ENCODE assay signal across 14 cellular contexts in genomic region chr22:19516378-19517170, GRCh38. TPM values are rescaled to one million over a fixed set of nuclear protein-coding genes. Genes with fewer than 3 reads are reported as not detected.
DNase-seq lines count a peak whose midpoint lies in the region; TF ChIP-seq lines count a peak whose summit lies in the region.
"Had no signal": no experiment of that assay in that cellular context is flagged by ENCODE, and none has a peak within 500 bp of the region (broad histone marks: within the 10 kb centered on the region; RNA-seq: fewer than 3 reads in every experiment).

No MANE protein-coding gene starts in this region.

- no peaks in the 10 kb centered on the region for H3K4me1 Mint-ChIP-seq in endodermal cell
- H3K4me1 Mint-ChIP-seq: GM23338 had no signal

- H3K27me3 Mint-ChIP-seq in endodermal cell (ENCODE audit: insufficient read depth): no peaks in the 10 kb centered on the region

- 92 to 97% methylated on average over 13 to 19 of the region's 19 CpGs for WGBS in endodermal cell (ENCODE audit: insufficient coverage in 1 of 2, insufficient read length in 1 of 2), 2 experiments

- H3K36me3 ChIP-seq in endodermal cell (ENCODE audit: control insufficient read depth, insufficient read depth, low read length) (peaks cover 25% of the 10 kb centered on the region), osteoblast (ENCODE audit: insufficient read depth, low read length) (no peaks in the 10 kb centered on the region)

- H3K36me3 Mint-ChIP-seq in endodermal cell (ENCODE audit: low read depth): peaks cover 31% of the 10 kb centered on the region
- H3K36me3 Mint-ChIP-seq: CD8-positive, alpha-beta T cell had no signal

- no peaks in the 10 kb centered on the region for H3K79me2 ChIP-seq in osteoblast (ENCODE audit: insufficient read depth, low read length)

- H3K4me2 ChIP-seq in osteoblast (ENCODE audit: insufficient read depth, low read length): no peak overlapping the region
- H3K4me2 ChIP-seq: GM23338 had no signal

- H2AFZ ChIP-seq in osteoblast (ENCODE audit: low read length): no peak overlapping the region
- H2AFZ ChIP-seq: GM23338 had no signal

- H3K4me1 ChIP-seq in endodermal cell (ENCODE audit: control insufficient read depth, insufficient read depth, low read length): no peaks in the 10 kb centered on the region
- H3K4me1 ChIP-seq in osteoblast (ENCODE audit: insufficient read depth, low read length): no peaks in the 10 kb centered on the region
- H3K4me1 ChIP-seq: BE2C had no signal

- no peaks in the 10 kb centered on the region for H3K9me3 Mint-ChIP-seq in endodermal cell
- H3K9me3 Mint-ChIP-seq: GM23338, H9 had no signal

- no peak overlapping the region for H3K27ac Mint-ChIP-seq in endodermal cell
- H3K27ac Mint-ChIP-seq: CD8-positive, alpha-beta T cell had no signal

- TF ChIP-seq CTCF in VCaP (conservative IDR thresholded peaks at IDR 0.05) (no peak), endodermal cell (conservative IDR thresholded peaks at IDR 0.05) (no peak), osteoblast (IDR thresholded peaks at IDR 0.05; ENCODE audit: extremely low read depth, low read depth, low read length) (no peak)

- peaks cover 5% of the 10 kb centered on the region for H3K27me3 ChIP-seq in endodermal cell (ENCODE audit: control insufficient read depth, insufficient read depth, low read length, poor library complexity, severe bottlenecking)
- no peaks in the 10 kb centered on the region for H3K27me3 ChIP-seq in osteoblast (ENCODE audit: insufficient read depth, low read length)
- H3K27me3 ChIP-seq: BE2C had no signal

- peak; percentile 5 for DNase-seq in AG20443 (ENCODE audit: low spot score)
- peak; percentile 24 for DNase-seq in endodermal cell
- DNase-seq in osteoblast (ENCODE audit: insufficient read length, low spot score, missing footprints): peak; percentile 21
- no peak for DNase-seq in NCI-H748 (lab: John Stamatoyannopoulos, UW; ENCODE audit: unreplicated experiment)
- no peak for DNase-seq in G401 (ENCODE audit: low spot score)
- DNase-seq in stimulated activated CD4-positive, alpha-beta T cell treated with anti-CD3 and anti-CD28 coated beads, Interleukin-2, amount 100 ng/mL, for 24 hours: no peak
- DNase-seq: BE2C; CD8-positive, alpha-beta T cell; COR-L47; DMS53; H9 had no signal

- H3K27ac ChIP-seq in VCaP (peak overlapping the region; percentile 97; the same call in 1 of the 2 replicates), endodermal cell (ENCODE audit: low read depth, low read length) (no peak overlapping the region), osteoblast (ENCODE audit: low read depth, low read length) (no peak overlapping the region)
- H3K27ac ChIP-seq: C4-2B had no signal

- H3K4me3 ChIP-seq in endodermal cell (ENCODE audit: low read length) (no peak overlapping the region), osteoblast (ENCODE audit: insufficient read depth, low read length) (no peak overlapping the region)
- H3K4me3 ChIP-seq: GM23338 had no signal

- in situ Hi-C loops in G401 (cut with HindIII; ENCODE audit: low sequenced_read_pairs): no loop called here

- H3K9ac ChIP-seq in endodermal cell (ENCODE audit: extremely low read depth, low read length, poor library complexity, severe bottlenecking): no peak overlapping the region

- no peaks in the 10 kb centered on the region for H4K20me1 ChIP-seq in osteoblast (ENCODE audit: insufficient read depth, low read length)

- H3K9me3 ChIP-seq in endodermal cell (ENCODE audit: control insufficient read depth, low read length) (no peaks in the 10 kb centered on the region), osteoblast (ENCODE audit: low read depth, low read length) (no peaks in the 10 kb centered on the region)
- H3K9me3 ChIP-seq: BE2C had no signal

- no peak overlapping the region for H3K4me3 Mint-ChIP-seq in endodermal cell
- H3K4me3 Mint-ChIP-seq: CD8-positive, alpha-beta T cell; GM23338; H9 had no signal

RNA-seq across cellular contexts. Expression of gene CLDN5, which starts 7.6 kb away (rescaled TPM):
- total RNA-seq in endodermal cell (under 1 TPM; 0.20 to 0.66 TPM), osteoblast (not detected in 2 replicates)
- polyA plus RNA-seq in endodermal cell (2013, experiment 1 of 2): 21.6 TPM
- 20.6 TPM for polyA plus RNA-seq in endodermal cell (2013, experiment 2 of 2)
- not detected in 2 replicates for total RNA-seq in G401 (2014; rRNA removed; shearing (Covaris generic))
- total RNA-seq: CD8-positive, alpha-beta T cell had no signal

RNA-seq across cellular contexts. Expression of gene CDC45, which starts 36.9 kb away (rescaled TPM):
- total RNA-seq in endodermal cell (10 to 100 TPM; 30.3 to 31.2 TPM), osteoblast (0.72 and 1.5 TPM in 2 replicates)
- polyA plus RNA-seq in endodermal cell (2013, experiment 1 of 2): 32.6 TPM
- 26.2 TPM for polyA plus RNA-seq in endodermal cell (2013, experiment 2 of 2)
- 43.4 and 46.7 TPM in 2 replicates for total RNA-seq in G401 (2014; rRNA removed; shearing (Covaris generic))

RNA-seq across cellular contexts. Expression of gene UFD1, which starts 37.6 kb away (rescaled TPM):
- total RNA-seq in endodermal cell (10 to 100 TPM; 67.7 to 69.2 TPM), osteoblast (53.9 and 56.8 TPM in 2 replicates)
- 50.1 TPM for polyA plus RNA-seq in endodermal cell (2013, experiment 1 of 2)
- polyA plus RNA-seq in endodermal cell (2013, experiment 2 of 2): 54.0 TPM
- total RNA-seq in G401 (2014; rRNA removed; shearing (Covaris generic)): 74.1 and 84.8 TPM in 2 replicates

Comparison
In these comparisons a context has a peak if more than half of its experiments do, and no peak if none do; other contexts are left out.
1. DNase-seq: peak in AG20443 (single experiment), endodermal cell (single experiment) and osteoblast (single experiment); none in NCI-H748 (single experiment), G401 (single experiment) and stimulated activated CD4-positive, alpha-beta T cell treated with anti-CD3 and anti-CD28 coated beads, Interleukin-2, amount 100 ng/mL, for 24 hours (0 of 2).
2. RNA of gene CDC45, which starts 36.9 kb away (total RNA-seq): 43.4 to 46.7 TPM in G401 and 30.3 to 31.2 TPM in endodermal cell; 0.72 to 1.5 TPM in osteoblast; every median in the first group is over 10 times any median in the second.